14 cellular contexts compared by ENCODE assay signal in genomic region chr19:49588370-49589122, GRCh38. TPM values are rescaled to one million over a fixed set of nuclear protein-coding genes. Genes with fewer than 3 reads are reported as not detected.
DNase-seq lines count a peak whose midpoint lies in the region; ATAC-seq and TF ChIP-seq lines count a peak whose summit lies in the region.
"Had no signal": no experiment of that assay in that cellular context is flagged by ENCODE, and none has a peak within 500 bp of the region (broad histone marks: within the 10 kb centered on the region; RNA-seq: fewer than 3 reads in every experiment).

No MANE protein-coding gene starts in this region.

- no peak overlapping the region for H3K27ac ChIP-seq in mammary epithelial cell (ENCODE audit: insufficient read depth, low read depth, low read length)

- WGBS in mammary epithelial cell (ENCODE audit: low coverage, missing lambda C conversion rate): 85% methylated on average over 16 of the region's 18 CpGs

- no peaks in the 10 kb centered on the region for H4K20me1 ChIP-seq in mammary epithelial cell (ENCODE audit: insufficient read depth, low read length)

- peak; percentile 5 for ATAC-seq in effector memory CD8-positive, alpha-beta T cell (replicated peaks)
- ATAC-seq: sciatic nerve, upper lobe of right lung had no signal

- H3K79me2 ChIP-seq in mammary epithelial cell (ENCODE audit: insufficient read depth, low read length): peaks cover 20% of the 10 kb centered on the region

- no peaks in the 10 kb centered on the region for H3K9me3 Mint-ChIP-seq in effector memory CD8-positive, alpha-beta T cell

- no peaks in the 10 kb centered on the region for H3K27me3 Mint-ChIP-seq in effector memory CD8-positive, alpha-beta T cell

- H3K27ac Mint-ChIP-seq in effector memory CD8-positive, alpha-beta T cell: peak overlapping the region; percentile 5 to 24

- CTCF ChIA-PET in mammary epithelial cell (lab: Charles Lee; ENCODE audit: low non-redundant PET): no interaction called here

- H3K4me2 ChIP-seq in mammary epithelial cell (ENCODE audit: insufficient read depth, low read depth, low read length): no peak overlapping the region

- no peaks in the 10 kb centered on the region for H3K9me3 ChIP-seq in mammary epithelial cell (replicated peaks; ENCODE audit: insufficient read depth, low read length)
- H3K9me3 ChIP-seq: upper lobe of right lung had no signal

- peaks cover 23 to 27% of the 10 kb centered on the region in 2 donors for H3K4me1 Mint-ChIP-seq in effector memory CD8-positive, alpha-beta T cell (ENCODE audit: low read depth in 2 of 2)

- H3K36me3 ChIP-seq in mammary epithelial cell (ENCODE audit: insufficient read depth, low read length): no peaks in the 10 kb centered on the region
- H3K36me3 ChIP-seq: upper lobe of right lung had no signal

- H2AFZ ChIP-seq in mammary epithelial cell (ENCODE audit: low read depth, low read length): no peak overlapping the region

- H3K27me3 ChIP-seq in mammary epithelial cell (ENCODE audit: insufficient read depth, low read length): no peaks in the 10 kb centered on the region
- H3K27me3 ChIP-seq: upper lobe of right lung had no signal

- TF ChIP-seq CTCF in mammary epithelial cell (conservative IDR thresholded peaks at IDR 0.05 in 1 of 2, IDR thresholded peaks at IDR 0.05 in 1 of 2; ENCODE audit: extremely low read depth in 1 of 2, insufficient read depth in 1 of 2, low read depth in 1 of 2, low read length in 2 of 2): no peak

- H3K4me1 ChIP-seq in mammary epithelial cell (ENCODE audit: insufficient read depth, low read length): peaks cover 13% of the 10 kb centered on the region

- dilution Hi-C loops in mammary epithelial cell (cut with HindIII; ENCODE audit: low sequenced_read_pairs): no loop called here

- no TSS peak for BruUV-seq in mammary epithelial cell (replicated peaks; lab: Mats Ljungman, UMichigan)

- H3K36me3 Mint-ChIP-seq in effector memory CD8-positive, alpha-beta T cell (ENCODE audit: insufficient read depth): peaks cover 22% of the 10 kb centered on the region

- no peak overlapping the region for H3K4me3 ChIP-seq in mammary epithelial cell (replicated peaks in 1 of 3; ENCODE audit: insufficient read depth in 1 of 3, low read depth in 2 of 3, low read length in 3 of 3)
- H3K4me3 ChIP-seq: upper lobe of right lung had no signal

- DNase-seq in activated T-cell treated with anti-CD3 and anti-CD28 coated beads for 48 hours (ENCODE audit: low read depth): peak; percentile 46
- DNase-seq in activated T-cell treated with anti-CD3 and anti-CD28 coated beads for 4 hours: no peak
- peak; percentile 75 for DNase-seq in activated CD4-positive, alpha-beta T cell treated with anti-CD3 and anti-CD28 coated beads for 48 hours
- DNase-seq in effector memory CD8-positive, alpha-beta T cell: peak in 1 of 3 experiments; percentile 19
- DNase-seq in stimulated activated naive CD4-positive, alpha-beta T cell (lab: John Stamatoyannopoulos, UW): peak in 5 of 6 experiments; percentile 11 to 43 (median 34)
- DNase-seq in mammary epithelial cell: no peak
- DNase-seq in NCI-H526 treated with DMSO at 0.1 percent for 48 hours (lab: John Stamatoyannopoulos, UW): no peak
- DNase-seq in H4 (ENCODE audit: low spot score): no peak
- DNase-seq: amygdala, foreskin fibroblast, NCI-H1092, upper lobe of right lung had no signal

- in situ Hi-C loops in mammary epithelial cell (cut with MboI; ENCODE audit: low sequenced_read_pairs in 2 of 2): no loop called here

- H3K4me3 Mint-ChIP-seq in effector memory CD8-positive, alpha-beta T cell: no peak overlapping the region

- intact Hi-C loops in mammary epithelial cell (cut with micrococcal nuclease): no loop called here

- no peak overlapping the region for H3K9ac ChIP-seq in mammary epithelial cell (ENCODE audit: insufficient read depth, low read length)

RNA-seq across cellular contexts. Expression of gene PRR12, which starts 2.4 kb away (rescaled TPM):
- 10 to 100 TPM in 1 of 2 donors, 1 to 10 TPM in 1; 3.5 to 23.0 TPM for total RNA-seq in mammary epithelial cell
- 0.91 TPM for polyA plus RNA-seq in mammary epithelial cell
- 7.4 TPM for polyA minus RNA-seq in mammary epithelial cell
- 0.99 and 1.0 TPM in 2 replicates for total RNA-seq in H4 (2014; rRNA removed; shearing (Covaris generic))

RNA-seq across cellular contexts. Expression of gene PRRG2, which starts 7.4 kb away (rescaled TPM):
- 10 to 100 TPM; 14.3 to 14.7 TPM for total RNA-seq in mammary epithelial cell
- polyA plus RNA-seq in mammary epithelial cell: 7.0 TPM
- not detected for polyA minus RNA-seq in mammary epithelial cell
- 0.56 TPM in 1 of 2 replicates, not detected in the other for total RNA-seq in H4 (2014; rRNA removed; shearing (Covaris generic))
- total RNA-seq: NCI-H460 had no signal

RNA-seq across cellular contexts. Expression of gene NOSIP, which starts 8.2 kb away (rescaled TPM):
- 10 to 100 TPM; 43.6 to 50.7 TPM for total RNA-seq in mammary epithelial cell
- polyA plus RNA-seq in mammary epithelial cell: 59.7 TPM
- 20.9 TPM for polyA minus RNA-seq in mammary epithelial cell
- 95.7 and 114 TPM in 2 replicates for total RNA-seq in H4 (2014; rRNA removed; shearing (Covaris generic))

RNA-seq across cellular contexts. Expression of gene RRAS, which starts 51.4 kb away (rescaled TPM):
- 10 to 100 TPM; 20.5 to 84.2 TPM for total RNA-seq in mammary epithelial cell
- 120 TPM for polyA plus RNA-seq in mammary epithelial cell
- polyA minus RNA-seq in mammary epithelial cell: 50.6 TPM
- 21.5 and 22.7 TPM in 2 replicates for total RNA-seq in H4 (2014; rRNA removed; shearing (Covaris generic))

RNA-seq across cellular contexts. Expression of gene SCAF1, which starts 53.5 kb away (rescaled TPM):
- total RNA-seq in mammary epithelial cell: 10 to 100 TPM; 24.2 to 91.5 TPM
- polyA plus RNA-seq in mammary epithelial cell: 22.1 TPM
- polyA minus RNA-seq in mammary epithelial cell: 13.4 TPM
- total RNA-seq in H4 (2014; rRNA removed; shearing (Covaris generic)): 13.9 and 17.5 TPM in 2 replicates

Comparison
In these comparisons a context has a peak if more than half of its experiments do, and no peak if none do; other contexts are left out.
1. DNase-seq: peak in activated T-cell treated with anti-CD3 and anti-CD28 coated beads for 48 hours (single experiment), activated CD4-positive, alpha-beta T cell treated with anti-CD3 and anti-CD28 coated beads for 48 hours (single experiment) and stimulated activated naive CD4-positive, alpha-beta T cell (5 of 6); none in activated T-cell treated with anti-CD3 and anti-CD28 coated beads for 4 hours (single experiment), mammary epithelial cell (single experiment), NCI-H526 treated with DMSO at 0.1 percent for 48 hours (single experiment) and H4 (single experiment).